18 cellular contexts compared by ENCODE assay signal in genomic region chr9:81244631-81245030, GRCh38.
"Had no signal": no experiment of that assay in that cellular context is flagged by ENCODE, and none has a peak within 500 bp of the region (broad histone marks: within the 10 kb centered on the region; RNA-seq: fewer than 3 reads in every experiment).

No MANE protein-coding gene starts in this region.

- H3K9me3 ChIP-seq: pancreas, psoas muscle had no signal

- H3K36me3 ChIP-seq: pancreas, right atrium auricular region, tibial nerve had no signal

- ATAC-seq: activated CD8-positive, alpha-beta T cell treated with anti-CD3 and anti-CD28 coated beads, Interleukin-2, amount 10 ng/mL, durations not matched to agents 7 days and 5 days; left ventricle myocardium superior; natural killer cell; pancreas; psoas muscle had no signal

- H3K9me3 Mint-ChIP-seq: activated naive CD4-positive, alpha-beta T cell treated with anti-CD3 and anti-CD28 coated beads, Interleukin-2, amount 50 U/mL, for 24 hours; stimulated activated naive CD8-positive, alpha-beta T cell treated with anti-CD3 and anti-CD28 coated beads, Interleukin-15, Interleukin-2, amounts not matched to agents 100 ng/mL and 50 ng/mL, for 24 hours had no signal

- DNase-seq: activated CD4-positive, alpha-beta T cell treated with anti-CD3 and anti-CD28 coated beads for 1 hour; activated CD4-positive, alpha-beta T cell treated with anti-CD3 and anti-CD28 coated beads, Interleukin-2, amount 50 U/mL, for 1 hour; activated CD8-positive, alpha-beta T cell treated with anti-CD3 and anti-CD28 coated beads, Interleukin-2, amount 10 ng/mL, durations not matched to agents 7 days and 5 days; activated gamma-delta T cell treated with Interleukin-2 at 50 U/mL for 16 hours; central memory CD4-positive, alpha-beta T cell; effector memory CD4-positive, alpha-beta T cell; left ventricle myocardium superior; mammary epithelial cell; natural killer cell; pancreas; psoas muscle; stimulated activated CD4-positive, alpha-beta T cell treated with anti-CD3 and anti-CD28 coated beads, Interleukin-12 subunit alpha, Interleukin-12 subunit beta, amount 100 ng/mL, for 4 hours; T-helper 9 cell had no signal

- H3K27me3 Mint-ChIP-seq: activated naive CD4-positive, alpha-beta T cell treated with anti-CD3 and anti-CD28 coated beads, Interleukin-2, amount 50 U/mL, for 24 hours; stimulated activated naive CD8-positive, alpha-beta T cell treated with anti-CD3 and anti-CD28 coated beads, Interleukin-15, Interleukin-2, amounts not matched to agents 100 ng/mL and 50 ng/mL, for 24 hours had no signal

- H3K4me3 ChIP-seq: pancreas, psoas muscle, right atrium auricular region, tibial nerve had no signal

- H3K4me1 Mint-ChIP-seq: activated naive CD4-positive, alpha-beta T cell treated with anti-CD3 and anti-CD28 coated beads, Interleukin-2, amount 50 U/mL, for 24 hours; mesothelial cell of epicardium; natural killer cell had no signal

- H3K4me3 Mint-ChIP-seq: activated CD8-positive, alpha-beta T cell treated with anti-CD3 and anti-CD28 coated beads, Interleukin-2, amount 10 ng/mL, durations not matched to agents 7 days and 5 days; activated naive CD4-positive, alpha-beta T cell treated with anti-CD3 and anti-CD28 coated beads, Interleukin-2, amount 50 U/mL, for 24 hours; mesothelial cell of epicardium; natural killer cell; stimulated activated naive CD8-positive, alpha-beta T cell treated with anti-CD3 and anti-CD28 coated beads, Interleukin-15, Interleukin-2, amounts not matched to agents 100 ng/mL and 50 ng/mL, for 24 hours had no signal

- H3K27me3 ChIP-seq: pancreas, right atrium auricular region, tibial nerve had no signal

- H3K4me1 ChIP-seq: pancreas, psoas muscle, right atrium auricular region, tibial nerve had no signal

- H3K36me3 Mint-ChIP-seq: activated naive CD4-positive, alpha-beta T cell treated with anti-CD3 and anti-CD28 coated beads, Interleukin-2, amount 50 U/mL, for 24 hours; natural killer cell had no signal

- H3K27ac ChIP-seq: pancreas, psoas muscle, right atrium auricular region, tibial nerve had no signal

- H3K27ac Mint-ChIP-seq: activated CD8-positive, alpha-beta T cell treated with anti-CD3 and anti-CD28 coated beads, Interleukin-2, amount 10 ng/mL, durations not matched to agents 7 days and 5 days; activated naive CD4-positive, alpha-beta T cell treated with anti-CD3 and anti-CD28 coated beads, Interleukin-2, amount 50 U/mL, for 24 hours; mesothelial cell of epicardium; natural killer cell; stimulated activated naive CD8-positive, alpha-beta T cell treated with anti-CD3 and anti-CD28 coated beads, Interleukin-15, Interleukin-2, amounts not matched to agents 100 ng/mL and 50 ng/mL, for 24 hours had no signal
